ENCODE assay signal across 1 cellular context in genomic region chr1:225942574-225942973, GRCh38.
TF ChIP-seq lines count a peak whose summit lies in the region.

No MANE protein-coding gene starts in this region.

TF ChIP-seq in endothelial cell of umbilical vein, 7 proteins besides CTCF, POLR2A, EP300 and RAD21:
- TF ChIP-seq FOS (IDR thresholded peaks at IDR 0.05; ENCODE audit: borderline replicate concordance, insufficient read depth, low read length) (no peak), MAX (IDR thresholded peaks at IDR 0.05; ENCODE audit: insufficient read depth, insufficient read length) (no peak), GATA2 (IDR thresholded peaks at IDR 0.05; ENCODE audit: insufficient read depth, insufficient read length, low read depth, low read length) (no peak), JUN (IDR thresholded peaks at IDR 0.05; ENCODE audit: borderline replicate concordance, insufficient read depth, insufficient read length, low read depth) (no peak), MYC (IDR thresholded peaks at IDR 0.05; ENCODE audit: low read depth, low read length) (no peak), POLR2AphosphoS5 (IDR thresholded peaks at IDR 0.05; ENCODE audit: insufficient read depth, low read depth, low read length) (no peak)
